9 cellular contexts compared by ENCODE assay signal in genomic region chr18:72652990-72653593, GRCh38.
DNase-seq lines count a peak whose midpoint lies in the region; ATAC-seq lines count a peak whose summit lies in the region.
"Had no signal": no experiment of that assay in that cellular context is flagged by ENCODE, and none has a peak within 500 bp of the region (broad histone marks: within the 10 kb centered on the region; RNA-seq: fewer than 3 reads in every experiment).

No MANE protein-coding gene starts in this region.

- peak; percentile 78 for ATAC-seq in GM21423 (IDR thresholded peaks at IDR 0.05; ENCODE audit: unreplicated experiment)
- ATAC-seq in HG03565 (IDR thresholded peaks at IDR 0.05; ENCODE audit: unreplicated experiment): peak; percentile 96
- no peak for ATAC-seq in sciatic nerve

- no peak overlapping the region for H3K9ac ChIP-seq in SK-N-MC (ENCODE audit: insufficient read length)
- H3K9ac ChIP-seq: BLaER1 had no signal

- H3K27ac ChIP-seq in SK-N-MC: no peak overlapping the region
- H3K27ac ChIP-seq: BLaER1 had no signal

- H3K4me3 ChIP-seq in SK-N-MC: no peak overlapping the region
- H3K4me3 ChIP-seq: BLaER1 had no signal

- H3K36me3 ChIP-seq in SK-N-MC (ENCODE audit: insufficient read depth, low read length): no peaks in the 10 kb centered on the region
- H3K36me3 ChIP-seq: BLaER1 had no signal

- H3K9me3 ChIP-seq in SK-N-MC (ENCODE audit: low read depth, low read length): no peaks in the 10 kb centered on the region

- peak; percentile 45 for DNase-seq in NCI-H1436 (lab: John Stamatoyannopoulos, UW)
- DNase-seq in NCI-H1436 treated with DMSO at 0.1 percent for 48 hours (lab: John Stamatoyannopoulos, UW): no peak
- peak; percentile 28 for DNase-seq in SK-N-MC (ENCODE audit: low read depth, low spot score)
- DNase-seq in fibroblast of gingiva (ENCODE audit: low read depth): peak; percentile 12
- peak; percentile 28 to 59 for DNase-seq in stimulated activated CD4-positive, alpha-beta T cell treated with anti-CD3 and anti-CD28 coated beads, Interleukin-2, amount 100 ng/mL, for 24 hours
- DNase-seq in sciatic nerve (ENCODE audit: low spot score): no peak

- intact Hi-C loops in sciatic nerve (cut with DNase I): no loop called here

Comparison
In these comparisons a context has a peak if more than half of its experiments do, and no peak if none do; other contexts are left out.
1. DNase-seq: peak in NCI-H1436 (single experiment), SK-N-MC (single experiment), fibroblast of gingiva (single experiment) and stimulated activated CD4-positive, alpha-beta T cell treated with anti-CD3 and anti-CD28 coated beads, Interleukin-2, amount 100 ng/mL, for 24 hours (2 of 2); none in NCI-H1436 treated with DMSO at 0.1 percent for 48 hours (single experiment) and sciatic nerve (single experiment).